ENCODE assay signal across 26 cellular contexts in the genomic region with DNA sequence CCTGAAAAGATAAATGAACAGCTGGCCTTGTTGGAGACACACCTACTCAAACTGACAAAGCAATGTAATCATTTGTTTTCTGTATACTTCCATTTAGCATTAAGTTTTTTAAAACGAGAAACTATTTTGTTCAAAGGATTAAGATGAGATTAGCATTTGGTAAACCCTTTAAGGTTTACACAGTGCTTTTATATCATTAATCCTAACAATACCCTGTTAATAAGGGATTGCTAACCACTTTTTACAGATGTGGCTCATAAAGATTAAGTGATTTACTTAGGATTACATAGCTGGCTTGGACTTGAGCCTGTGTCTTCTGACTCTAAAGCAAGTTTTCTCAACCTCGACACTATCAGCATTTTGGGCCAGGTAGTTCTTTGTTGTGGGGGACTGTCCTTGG.
"Had no signal": no experiment of that assay in that cellular context is flagged by ENCODE, and none has a peak within 500 bp of the region (broad histone marks: within the 10 kb centered on the region; RNA-seq: fewer than 3 reads in every experiment).

No MANE protein-coding gene starts in this region.

- H3K9me3 Mint-ChIP-seq: naive thymus-derived CD8-positive, alpha-beta T cell; nephron progenitor cell; stimulated activated naive CD8-positive, alpha-beta T cell treated with anti-CD3 and anti-CD28 coated beads, Interleukin-15, amount 100 ng/mL, for 72 hours had no signal

- H3K27me3 Mint-ChIP-seq: stimulated activated naive CD8-positive, alpha-beta T cell treated with anti-CD3 and anti-CD28 coated beads, Interleukin-15, amount 100 ng/mL, for 72 hours had no signal

- H3K27ac Mint-ChIP-seq: naive thymus-derived CD8-positive, alpha-beta T cell; stimulated activated naive CD8-positive, alpha-beta T cell treated with anti-CD3 and anti-CD28 coated beads, Interleukin-15, amount 100 ng/mL, for 72 hours had no signal

- H3K4me3 Mint-ChIP-seq: naive thymus-derived CD8-positive, alpha-beta T cell; nephron progenitor cell; stimulated activated naive CD8-positive, alpha-beta T cell treated with anti-CD3 and anti-CD28 coated beads, Interleukin-15, amount 100 ng/mL, for 72 hours had no signal

- H3K4me1 Mint-ChIP-seq: stimulated activated naive CD8-positive, alpha-beta T cell treated with anti-CD3 and anti-CD28 coated beads, Interleukin-15, amount 100 ng/mL, for 72 hours had no signal

- H3K4me3 ChIP-seq: coronary artery, gastrocnemius medialis, lower lobe of right lung, ovary, psoas muscle, right lobe of liver, suprapubic skin, transverse colon, vagina had no signal

- DNase-seq: dermis blood vessel endothelial cell; effector memory CD4-positive, alpha-beta T cell; erythroblast; foreskin fibroblast; gastrocnemius medialis; head of caudate nucleus; left ventricle myocardium superior; lower lobe of right lung; naive thymus-derived CD8-positive, alpha-beta T cell; nephron progenitor cell; occipital lobe; ovary; posterior cingulate gyrus; psoas muscle; right lobe of liver; small intestine; stimulated activated CD4-positive, alpha-beta T cell treated with anti-CD3 and anti-CD28 coated beads, Interleukin-12 subunit alpha, Interleukin-12 subunit beta, amount 100 ng/mL, for 4 hours; stimulated activated CD4-positive, alpha-beta T cell treated with anti-CD3 and anti-CD28 coated beads, Interleukin-1b, Interleukin-23, amount 100 ng/mL, for 48 hours; stimulated activated CD4-positive, alpha-beta T cell treated with anti-CD3 and anti-CD28 coated beads, Interleukin-4, amount 100 ng/mL, for 1 hour; stimulated activated CD8-positive, alpha-beta memory T cell treated with anti-CD3 and anti-CD28 coated beads, Interleukin-4, amount 100 ng/mL, for 48 hours; stimulated activated naive CD4-positive, alpha-beta T cell; stimulated activated naive CD8-positive, alpha-beta T cell treated with anti-CD3 and anti-CD28 coated beads, Interleukin-15, amount 100 ng/mL, for 72 hours; transverse colon had no signal

- H3K36me3 Mint-ChIP-seq: naive thymus-derived CD8-positive, alpha-beta T cell had no signal

- ATAC-seq: gastrocnemius medialis; left ventricle myocardium superior; lower lobe of right lung; naive thymus-derived CD8-positive, alpha-beta T cell; psoas muscle; right lobe of liver; stimulated activated naive CD8-positive, alpha-beta T cell treated with anti-CD3 and anti-CD28 coated beads, Interleukin-15, amount 100 ng/mL, for 72 hours had no signal
